In the genomic region with DNA sequence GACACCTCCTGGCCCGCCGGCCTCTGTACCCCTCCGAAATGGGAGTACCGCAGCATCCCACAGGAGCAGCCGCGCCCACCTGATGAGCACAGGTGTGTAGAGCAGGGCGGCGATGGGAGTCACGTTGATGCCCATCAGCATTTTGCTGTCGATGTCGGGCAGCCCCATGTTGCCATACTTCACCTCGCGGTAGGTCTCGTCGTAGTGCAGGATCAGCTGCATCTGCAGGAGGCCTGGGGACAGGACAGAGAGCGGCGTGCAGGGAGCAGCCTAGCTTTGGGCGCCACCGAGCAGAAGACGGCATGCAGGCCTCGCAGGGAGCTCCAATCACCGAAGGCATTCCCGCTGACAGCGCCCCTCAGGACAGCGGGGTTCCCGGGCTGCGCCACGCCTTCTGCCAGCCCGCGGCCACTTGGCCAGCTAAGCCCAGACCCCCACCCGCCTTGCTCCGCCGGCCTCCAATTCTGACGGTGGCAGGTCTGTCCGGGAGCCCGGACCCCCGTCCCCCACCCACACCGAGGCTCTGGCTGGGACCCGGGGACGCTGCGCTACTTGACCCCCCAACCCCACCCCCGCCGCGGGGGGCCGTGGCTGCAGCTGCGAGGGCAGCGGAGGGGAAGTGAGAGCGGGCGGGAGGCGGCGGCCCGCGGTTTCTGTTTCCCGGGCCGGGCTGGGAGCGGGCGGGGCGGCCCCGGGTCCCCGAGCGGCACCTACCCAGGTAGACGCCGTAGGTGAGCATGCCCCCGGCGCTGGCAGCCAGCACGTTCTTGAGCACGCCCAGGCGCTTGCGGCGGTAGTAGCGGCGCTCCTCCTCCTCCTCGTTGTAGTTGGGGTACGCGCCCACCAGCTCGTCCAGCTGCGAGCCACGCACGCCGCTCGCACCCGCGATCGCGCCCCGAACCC, we compare ENCODE assay signal across 8 cellular contexts. TPM values are rescaled to one million over a fixed set of nuclear protein-coding genes. Genes with fewer than 3 reads are reported as not detected.
A peak's percentile ranks its signal among the peaks of the same experiment; 100 is the strongest.
DNase-seq lines count a peak whose midpoint lies in the region; ATAC-seq, FAIRE-seq and TF ChIP-seq lines count a peak whose summit lies in the region.

No MANE protein-coding gene starts in this region.

- dilution Hi-C loops in keratinocyte (cut with MboI; ENCODE audit: extremely low pct_ligation_motif_present, low sequenced_read_pairs), result no loop called here

- ATAC-seq in HG03342 (IDR thresholded peaks at IDR 0.05; ENCODE audit: unreplicated experiment), result peak; percentile 45

- H3K27ac ChIP-seq in astrocyte (ENCODE audit: low read depth, low read length) (no peak overlapping the region), keratinocyte (ENCODE audit: control insufficient read depth, insufficient read depth, low read length) (no peak overlapping the region)

- no peaks in the 10 kb centered on the region for H3K27me3 ChIP-seq in astrocyte (ENCODE audit: insufficient read depth, low read length)
- H3K27me3 ChIP-seq in keratinocyte (ENCODE audit: control insufficient read depth, extremely low read depth, insufficient read depth, low read length), result no peaks in the 10 kb centered on the region

- no peaks in the 10 kb centered on the region for H3K9me3 Mint-ChIP-seq in astrocyte (ENCODE audit: unreplicated experiment)

- H3K79me2 ChIP-seq in astrocyte (ENCODE audit: insufficient read depth, low read length) (no peaks in the 10 kb centered on the region), keratinocyte (ENCODE audit: control insufficient read depth, insufficient read depth, low read length) (no peaks in the 10 kb centered on the region)

- H3K9me1 ChIP-seq in keratinocyte (ENCODE audit: control insufficient read depth, extremely low read depth, insufficient read depth, low read length), result no peaks in the 10 kb centered on the region

- DNase-seq in NCI-H2227 (lab: John Stamatoyannopoulos, UW; ENCODE audit: unreplicated experiment) (peak; percentile 39), NCI-H2227 treated with DMSO at 0.1 percent for 48 hours (lab: John Stamatoyannopoulos, UW) (no peak), SKM-1 treated with dmso at 0.1 percent for 144 hours (lab: John Stamatoyannopoulos, UW; ENCODE audit: unreplicated experiment) (peak; percentile 20), astrocyte (ENCODE audit: low read depth) (no peak), keratinocyte (ENCODE audit: low read depth, low spot score) (no peak), GDM1 (lab: John Stamatoyannopoulos, UW) (no peak)
- DNase-seq in stimulated activated CD4-positive, alpha-beta T cell treated with anti-CD3 and anti-CD28 coated beads, Interleukin-4, amount 100 ng/mL, for 4 hours, result peak; percentile 33 to 62

- H4K20me1 ChIP-seq in astrocyte (ENCODE audit: insufficient read depth, low read length) (no peaks in the 10 kb centered on the region), keratinocyte (ENCODE audit: control insufficient read depth, extremely low read depth, insufficient read depth, low read length) (no peaks in the 10 kb centered on the region)

- H3K36me3 Mint-ChIP-seq in astrocyte (ENCODE audit: low read depth, unreplicated experiment), result peaks cover 4% of the 10 kb centered on the region

- H3K9me3 ChIP-seq in astrocyte (ENCODE audit: insufficient read depth, low read depth, low read length) (no peaks in the 10 kb centered on the region), keratinocyte (ENCODE audit: control insufficient read depth, low read depth, low read length) (no peaks in the 10 kb centered on the region)

- H3K4me3 Mint-ChIP-seq in astrocyte (ENCODE audit: unreplicated experiment), result peak overlapping the region; percentile 90

- H3K4me1 Mint-ChIP-seq in astrocyte (ENCODE audit: low read depth, unreplicated experiment), result no peaks in the 10 kb centered on the region

- H3K4me3 ChIP-seq in astrocyte (ENCODE audit: insufficient read depth, low read depth, low read length) (peak overlapping the region; percentile 51), keratinocyte (ENCODE audit: control insufficient read depth in 2 of 3, extremely low read depth in 1 of 3, insufficient read depth in 2 of 3, low read depth in 1 of 3, low read length in 3 of 3) (peak overlapping the region; percentile 46 to 79 (median 50))

- FAIRE-seq in astrocyte (lab: Jason Lieb, UNC) (no peak), keratinocyte (lab: Jason Lieb, UNC) (no peak)

- H3K27ac Mint-ChIP-seq in astrocyte (ENCODE audit: unreplicated experiment), result peak overlapping the region; percentile 47

- no peaks in the 10 kb centered on the region for H3K4me1 ChIP-seq in astrocyte (ENCODE audit: insufficient read depth, low read length)
- peaks cover 9% of the 10 kb centered on the region for H3K4me1 ChIP-seq in keratinocyte (ENCODE audit: control insufficient read depth, extremely low read depth, insufficient read depth, low read length)

- H3K4me2 ChIP-seq in astrocyte (ENCODE audit: low read length) (peak overlapping the region; percentile 83), keratinocyte (ENCODE audit: control insufficient read depth, extremely low read depth, insufficient read depth, low read depth, low read length) (peak overlapping the region; percentile 58)

- H2AFZ ChIP-seq in astrocyte (ENCODE audit: low read depth, low read length) (peak overlapping the region; percentile 73), keratinocyte (ENCODE audit: control insufficient read depth, low read length) (peak overlapping the region; percentile 51)

- H3K36me3 ChIP-seq in astrocyte (ENCODE audit: insufficient read depth, low read length), result no peaks in the 10 kb centered on the region
- H3K36me3 ChIP-seq in keratinocyte (ENCODE audit: control insufficient read depth in 2 of 2, extremely low read depth in 1 of 2, insufficient read depth in 2 of 2, low read length in 2 of 2), result no peaks in the 10 kb centered on the region

- H3K27me3 Mint-ChIP-seq in astrocyte (ENCODE audit: low read depth, unreplicated experiment), result peaks cover 12% of the 10 kb centered on the region

- TF ChIP-seq CTCF in astrocyte (IDR thresholded peaks at IDR 0.05; ENCODE audit: insufficient read depth, low read depth, low read length) (no peak), keratinocyte (optimal IDR thresholded peaks at IDR 0.05 in 1 of 3, IDR thresholded peaks at IDR 0.05 in 1 of 3, conservative IDR thresholded peaks at IDR 0.05 in 1 of 3; ENCODE audit: extremely low read depth in 1 of 3, insufficient read depth in 2 of 3, low read length in 3 of 3) (no peak)

- H3K9ac ChIP-seq in astrocyte (ENCODE audit: low read length), result peak overlapping the region; percentile 16
- peak overlapping the region; percentile 61 for H3K9ac ChIP-seq in keratinocyte (ENCODE audit: control insufficient read depth, extremely low read depth, insufficient read depth, low read length)

RNA-seq across cellular contexts. Expression of gene UNC93B1, which starts 0.7 kb away (rescaled TPM):
- 37.3 and 39.6 TPM in 2 replicates for total RNA-seq in astrocyte
- 15.4 to 17.5 TPM (median 16.5 TPM) in 3 replicates for polyA plus RNA-seq in keratinocyte
- polyA plus RNA-seq in keratinocyte (2011; ENCODE audit: low read depth), result 8.3 TPM
- polyA plus RNA-seq in keratinocyte (2011; cell fraction: cytosol; rRNA removed), result 5.7 and 8.6 TPM in 2 replicates
- polyA plus RNA-seq in keratinocyte (2011; cell fraction: nucleus; rRNA removed), result 18.5 and 21.1 TPM in 2 replicates
- 5.6 and 12.6 TPM in 2 replicates for polyA plus RNA-seq in keratinocyte (2012; ENCODE audit: low replicate concordance)
- 19.6 to 44.1 TPM (median 21.8 TPM) in 3 replicates for polyA minus RNA-seq in keratinocyte
- 22.4 TPM for polyA minus RNA-seq in keratinocyte (2011; cell fraction: cytosol; rRNA and poly(A)+ RNA removed)
- 16.4 and 18.0 TPM in 2 replicates for polyA minus RNA-seq in keratinocyte (2011; cell fraction: nucleus; rRNA and poly(A)+ RNA removed)

RNA-seq across cellular contexts. Expression of gene ALDH3B1, which starts 6.9 kb away (rescaled TPM):
- 1.1 and 1.3 TPM in 2 replicates for total RNA-seq in astrocyte
- polyA plus RNA-seq in keratinocyte, result 0.07 to 0.16 TPM (median 0.08 TPM) in 3 replicates
- 0.50 TPM for polyA plus RNA-seq in keratinocyte (2011; ENCODE audit: low read depth)
- polyA plus RNA-seq in keratinocyte (2011; cell fraction: cytosol; rRNA removed), result 0.05 and 0.09 TPM in 2 replicates
- 0.04 and 0.09 TPM in 2 replicates for polyA plus RNA-seq in keratinocyte (2011; cell fraction: nucleus; rRNA removed)
- 0.11 and 0.14 TPM in 2 replicates for polyA plus RNA-seq in keratinocyte (2012; ENCODE audit: low replicate concordance)
- 0.16 TPM in 1 of 3 replicates, not detected in the others for polyA minus RNA-seq in keratinocyte
- not detected for polyA minus RNA-seq in keratinocyte (2011; cell fraction: cytosol; rRNA and poly(A)+ RNA removed)
- polyA minus RNA-seq in keratinocyte (2011; cell fraction: nucleus; rRNA and poly(A)+ RNA removed), result 0.84 TPM in 1 of 2 replicates, not detected in the other

RNA-seq across cellular contexts. Expression of gene NDUFS8, which starts 27.3 kb away (rescaled TPM):
- 159 and 170 TPM in 2 replicates for total RNA-seq in astrocyte
- polyA plus RNA-seq in keratinocyte, result 51.7 to 99.9 TPM (median 65.2 TPM) in 3 replicates
- polyA plus RNA-seq in keratinocyte (2011; ENCODE audit: low read depth), result 88.9 TPM
- 42.8 and 124 TPM in 2 replicates for polyA plus RNA-seq in keratinocyte (2011; cell fraction: cytosol; rRNA removed)
- 45.3 and 53.2 TPM in 2 replicates for polyA plus RNA-seq in keratinocyte (2011; cell fraction: nucleus; rRNA removed)
- polyA plus RNA-seq in keratinocyte (2012; ENCODE audit: low replicate concordance), result 116 and 181 TPM in 2 replicates
- 37.6 to 87.5 TPM (median 62.8 TPM) in 3 replicates for polyA minus RNA-seq in keratinocyte
- polyA minus RNA-seq in keratinocyte (2011; cell fraction: cytosol; rRNA and poly(A)+ RNA removed), result 200 TPM
- polyA minus RNA-seq in keratinocyte (2011; cell fraction: nucleus; rRNA and poly(A)+ RNA removed), result 25.8 and 32.4 TPM in 2 replicates

RNA-seq across cellular contexts. Expression of gene TCIRG1, which starts 35.6 kb away (rescaled TPM):
- 55.1 and 56.5 TPM in 2 replicates for total RNA-seq in astrocyte
- polyA plus RNA-seq in keratinocyte, result 12.7 to 31.6 TPM (median 17.8 TPM) in 3 replicates
- polyA plus RNA-seq in keratinocyte (2011; ENCODE audit: low read depth), result 7.2 TPM
- polyA plus RNA-seq in keratinocyte (2011; cell fraction: cytosol; rRNA removed), result 3.3 and 6.7 TPM in 2 replicates
- polyA plus RNA-seq in keratinocyte (2011; cell fraction: nucleus; rRNA removed), result 99.0 and 125 TPM in 2 replicates
- 8.9 and 26.0 TPM in 2 replicates for polyA plus RNA-seq in keratinocyte (2012; ENCODE audit: low replicate concordance)
- polyA minus RNA-seq in keratinocyte, result 18.3 to 28.8 TPM (median 25.8 TPM) in 3 replicates
- 34.9 TPM for polyA minus RNA-seq in keratinocyte (2011; cell fraction: cytosol; rRNA and poly(A)+ RNA removed)
- polyA minus RNA-seq in keratinocyte (2011; cell fraction: nucleus; rRNA and poly(A)+ RNA removed), result 34.0 and 37.2 TPM in 2 replicates

Comparison
In these comparisons a context has a peak if more than half of its experiments do, and no peak if none do; other contexts are left out.
1. DNase-seq: peak in NCI-H2227 (single experiment), SKM-1 treated with dmso at 0.1 percent for 144 hours (single experiment) and stimulated activated CD4-positive, alpha-beta T cell treated with anti-CD3 and anti-CD28 coated beads, Interleukin-4, amount 100 ng/mL, for 4 hours (2 of 2); none in NCI-H2227 treated with DMSO at 0.1 percent for 48 hours (single experiment), astrocyte (single experiment), keratinocyte (single experiment) and GDM1 (single experiment).